Comparison of ENCODE assay signal across 8 cellular contexts in the genomic region with DNA sequence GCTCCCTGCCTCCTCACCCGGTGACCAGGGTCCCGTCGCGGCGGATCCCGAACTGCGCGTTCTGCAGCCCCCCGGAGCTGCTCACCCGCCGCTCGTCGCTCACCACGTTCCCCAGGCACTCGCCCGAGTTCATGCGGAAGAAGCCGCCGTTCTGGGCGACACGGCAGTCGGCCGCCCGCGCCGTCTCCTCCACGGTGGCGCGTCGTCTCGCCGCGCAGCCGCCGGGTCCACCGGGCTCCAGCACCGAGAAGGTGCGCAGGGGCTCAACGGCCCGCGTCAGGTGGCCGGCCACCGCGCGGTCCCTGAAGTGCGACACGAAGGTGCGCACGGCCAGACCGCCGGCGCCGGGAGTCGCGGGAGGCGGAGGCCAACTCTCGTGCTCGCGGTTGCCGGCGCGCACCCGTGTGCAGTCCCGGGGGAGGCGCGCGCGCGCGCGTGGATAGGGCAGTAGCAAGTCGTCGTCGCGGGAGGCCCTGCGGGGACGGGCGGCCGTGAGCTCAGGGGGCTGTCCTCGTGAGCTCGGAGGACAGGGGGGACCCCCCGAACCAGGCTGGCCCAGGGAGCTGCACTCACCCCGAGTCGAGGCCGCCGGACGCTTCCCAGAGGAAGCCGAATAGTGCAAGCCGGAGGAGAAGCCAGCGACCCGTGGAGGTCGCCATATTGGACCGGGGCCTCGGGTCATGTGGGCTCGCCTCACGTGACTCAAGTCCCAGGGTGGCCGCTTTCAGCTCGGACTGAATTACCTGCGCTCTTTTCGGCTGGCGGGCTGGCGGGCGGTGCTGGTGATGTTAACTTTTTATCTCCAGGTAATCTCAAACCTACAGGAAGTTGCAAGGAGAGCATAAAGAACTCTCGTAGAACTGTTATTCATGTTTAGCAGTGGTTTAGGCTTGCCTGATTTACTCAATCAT. TPM values are rescaled to one million over a fixed set of nuclear protein-coding genes. Genes with fewer than 3 reads are reported as not detected.
DNase-seq lines count a peak whose midpoint lies in the region; FAIRE-seq and TF ChIP-seq lines count a peak whose summit lies in the region.

A gene with protein sequence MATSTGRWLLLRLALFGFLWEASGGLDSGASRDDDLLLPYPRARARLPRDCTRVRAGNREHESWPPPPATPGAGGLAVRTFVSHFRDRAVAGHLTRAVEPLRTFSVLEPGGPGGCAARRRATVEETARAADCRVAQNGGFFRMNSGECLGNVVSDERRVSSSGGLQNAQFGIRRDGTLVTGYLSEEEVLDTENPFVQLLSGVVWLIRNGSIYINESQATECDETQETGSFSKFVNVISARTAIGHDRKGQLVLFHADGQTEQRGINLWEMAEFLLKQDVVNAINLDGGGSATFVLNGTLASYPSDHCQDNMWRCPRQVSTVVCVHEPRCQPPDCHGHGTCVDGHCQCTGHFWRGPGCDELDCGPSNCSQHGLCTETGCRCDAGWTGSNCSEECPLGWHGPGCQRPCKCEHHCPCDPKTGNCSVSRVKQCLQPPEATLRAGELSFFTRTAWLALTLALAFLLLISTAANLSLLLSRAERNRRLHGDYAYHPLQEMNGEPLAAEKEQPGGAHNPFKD (minus strand): TSS at position 680 of the 911 bp plus-strand sequence. CDS start 21 bp downstream, at position 659.

- FAIRE-seq in frontal cortex (lab: Jason Lieb, UNC) = no peak

- H3K9me2 ChIP-seq in Loucy (replicated peaks; ENCODE audit: low read depth, low read length) = no peaks in the 10 kb centered on the region

- H3K79me2 ChIP-seq in Loucy (ENCODE audit: insufficient read depth, low read length) = no peaks in the 10 kb centered on the region

- peak within 1 kb of the TSS; percentile 17 for H2BK12ac ChIP-seq in neuronal stem cell (ENCODE audit: low read length)

- peak within 1 kb of the TSS; percentile 78 for H3K4me3 ChIP-seq in Loucy (ENCODE audit: low read length, poor library complexity, severe bottlenecking)
- peak within 1 kb of the TSS; percentile 75 to 96 for H3K4me3 ChIP-seq in neuronal stem cell (ENCODE audit: low read length in 2 of 2)

- H3K4me2 ChIP-seq in Loucy (ENCODE audit: low read depth, low read length, poor library complexity, severe bottlenecking) (peak within 1 kb of the TSS; percentile 87), neuronal stem cell (ENCODE audit: insufficient read depth, low read length, poor library complexity, severe bottlenecking) (peak within 1 kb of the TSS; percentile 95)

- no CpG with 5 or more reads among the region's 104 CpGs for WGBS in neuronal stem cell (ENCODE audit: extremely low coverage in 2 of 2, insufficient read length in 2 of 2, insufficient replicate concordance in 1 of 2), 2 donors

- peak within 1 kb of the TSS; percentile 79 for H3K18ac ChIP-seq in neuronal stem cell (ENCODE audit: low read length)

- H2AFZ ChIP-seq in Loucy (ENCODE audit: low read length) = peak within 1 kb of the TSS; percentile 96
- H2AFZ ChIP-seq in neuronal stem cell (ENCODE audit: low read length) = peak within 1 kb of the TSS; percentile 100

- peak within 1 kb of the TSS; percentile 69 for H2BK15ac ChIP-seq in neuronal stem cell (ENCODE audit: low read length)

- H3K27me3 ChIP-seq in Loucy (ENCODE audit: insufficient read depth, low read length, poor library complexity, severe bottlenecking) (no peaks in the 10 kb centered on the region), neuronal stem cell (ENCODE audit: control insufficient read depth in 3 of 3, insufficient read depth in 3 of 3, low read depth in 1 of 3, low read length in 3 of 3) (peaks cover 0 to 1% (median 0%) of the 10 kb centered on the region in 3 experiments)

- H2BK5ac ChIP-seq in neuronal stem cell (ENCODE audit: low read length) = no peak within 1 kb of the TSS

- H2BK120ac ChIP-seq in neuronal stem cell (ENCODE audit: low read depth, low read length) = no peak within 1 kb of the TSS

- H3K4ac ChIP-seq in neuronal stem cell (ENCODE audit: low read length) = no peak within 1 kb of the TSS

- peak within 1 kb of the TSS; percentile 59 for H3K14ac ChIP-seq in neuronal stem cell (ENCODE audit: low read length)

- H3K23ac ChIP-seq in neuronal stem cell (ENCODE audit: low read depth, low read length, poor library complexity) = peak within 1 kb of the TSS; percentile 86

- no peaks in the 10 kb centered on the region for H3K4me1 ChIP-seq in Loucy (ENCODE audit: insufficient read depth, low read length, poor library complexity, severe bottlenecking)
- H3K4me1 ChIP-seq in neuronal stem cell (ENCODE audit: control insufficient read depth in 2 of 2, insufficient read depth in 1 of 2, low read depth in 1 of 2, low read length in 2 of 2) = peaks cover 2 to 19% of the 10 kb centered on the region in 2 donors

- no peaks in the 10 kb centered on the region for H3K36me3 ChIP-seq in Loucy (ENCODE audit: insufficient read depth, low read length)
- H3K36me3 ChIP-seq in neuronal stem cell (replicated peaks in 1 of 2; ENCODE audit: control insufficient read depth in 2 of 2, insufficient read depth in 2 of 2, low read length in 2 of 2) = no peaks in the 10 kb centered on the region

- H4K8ac ChIP-seq in neuronal stem cell (ENCODE audit: low read depth, low read length) = peak within 1 kb of the TSS; percentile 100

- no peak for TF ChIP-seq CTCF in Loucy (conservative IDR thresholded peaks at IDR 0.05; ENCODE audit: low read length)

- H3F3A ChIP-seq in Loucy (ENCODE audit: low read depth) = no peaks in the 10 kb centered on the region

- H4K91ac ChIP-seq in neuronal stem cell (ENCODE audit: low read depth, low read length, poor library complexity) = no peak within 1 kb of the TSS

- H2AK5ac ChIP-seq in neuronal stem cell (ENCODE audit: low read depth, low read length) = no peak within 1 kb of the TSS

- H3K79me1 ChIP-seq in neuronal stem cell (ENCODE audit: low read depth, low read length) = peaks cover 6% of the 10 kb centered on the region

- DNase-seq in ELR (ENCODE audit: low read depth) (peak; percentile 82), H4 (ENCODE audit: low spot score) (peak; percentile 67), SK-N-DZ (ENCODE audit: low spot score) (peak; percentile 81), frontal cortex (ENCODE audit: low spot score in 2 of 2) (peak; percentile 90 to 93), neuronal stem cell (ENCODE audit: low spot score) (peak; percentile 77), stromal cell of bone marrow (ENCODE audit: low read depth) (peak; percentile 65)
- peak; percentile 85 for DNase-seq in activated naive CD4-positive, alpha-beta T cell treated with Interleukin-2 at 50 U/mL for 16 hours

- H3K9me3 ChIP-seq in Loucy (ENCODE audit: insufficient read depth, low read depth, low read length) = no peaks in the 10 kb centered on the region
- no peaks in the 10 kb centered on the region for H3K9me3 ChIP-seq in neuronal stem cell (replicated peaks in 1 of 2; ENCODE audit: control insufficient read depth in 2 of 2, insufficient read depth in 1 of 2, low read depth in 1 of 2, low read length in 2 of 2)

- H3K27ac ChIP-seq in neuronal stem cell (replicated peaks; ENCODE audit: low read length) = no peak within 1 kb of the TSS

- H3K9ac ChIP-seq in Loucy (ENCODE audit: low read depth, low read length, poor library complexity, severe bottlenecking) (peak within 1 kb of the TSS; percentile 46), neuronal stem cell (ENCODE audit: low read depth, low read length, poor library complexity) (peak within 1 kb of the TSS; percentile 81)

- H4K20me1 ChIP-seq in Loucy (ENCODE audit: insufficient read depth, low read length, poor library complexity, severe bottlenecking) = no peaks in the 10 kb centered on the region

RNA-seq across cellular contexts. Expression of the gene that starts here (rescaled TPM):
- total RNA-seq in H4 (2014; rRNA removed; shearing (Covaris generic)) = 17.0 and 41.5 TPM in 2 replicates
- polyA plus RNA-seq in SK-N-DZ (2014; cell fraction: cytosol; rRNA removed) = 14.2 and 27.4 TPM in 2 replicates
- polyA plus RNA-seq in SK-N-DZ (2014; cell fraction: nucleus; rRNA removed) = 40.7 and 61.7 TPM in 2 replicates
- total RNA-seq in frontal cortex = 14.7 TPM
- polyA plus RNA-seq in neuronal stem cell (2013, experiment 1 of 2) = 3.1 TPM
- 2.7 TPM for polyA plus RNA-seq in neuronal stem cell (2013, experiment 2 of 2)
